In the genomic region with DNA sequence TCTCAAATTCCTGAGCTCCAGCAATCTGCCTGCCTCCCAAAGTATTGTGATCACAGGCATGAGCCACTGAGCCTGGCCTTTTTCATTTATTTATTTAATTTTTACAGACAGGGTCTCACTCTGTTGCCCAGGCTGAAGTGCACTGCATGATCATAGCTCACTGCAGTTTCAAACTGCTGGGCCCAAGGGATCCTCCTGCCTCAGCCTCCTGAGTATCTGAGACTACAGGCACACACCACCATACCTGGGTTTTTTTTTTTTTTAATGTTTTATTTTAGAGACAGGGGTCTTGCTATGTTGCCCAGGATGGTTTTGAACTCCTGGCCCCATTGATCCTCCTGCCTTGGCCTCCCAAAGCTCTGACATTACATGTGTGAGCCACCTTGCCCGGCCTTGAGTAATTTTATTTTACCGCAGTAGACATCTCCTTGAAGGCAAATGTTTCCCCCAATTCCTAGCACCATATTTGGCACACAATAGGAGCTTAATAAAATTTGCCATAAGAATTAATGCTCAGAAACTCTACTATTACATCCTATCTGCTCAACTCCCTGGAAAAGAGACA, we compare ENCODE assay signal across 1 cellular context.
TF ChIP-seq lines count a peak whose summit lies in the region.

No MANE protein-coding gene starts in this region.

TF ChIP-seq in WTC11, 78 proteins besides CTCF, POLR2A, EP300 and RAD21 (continued from another document):
- TF ChIP-seq, protein P1, sequence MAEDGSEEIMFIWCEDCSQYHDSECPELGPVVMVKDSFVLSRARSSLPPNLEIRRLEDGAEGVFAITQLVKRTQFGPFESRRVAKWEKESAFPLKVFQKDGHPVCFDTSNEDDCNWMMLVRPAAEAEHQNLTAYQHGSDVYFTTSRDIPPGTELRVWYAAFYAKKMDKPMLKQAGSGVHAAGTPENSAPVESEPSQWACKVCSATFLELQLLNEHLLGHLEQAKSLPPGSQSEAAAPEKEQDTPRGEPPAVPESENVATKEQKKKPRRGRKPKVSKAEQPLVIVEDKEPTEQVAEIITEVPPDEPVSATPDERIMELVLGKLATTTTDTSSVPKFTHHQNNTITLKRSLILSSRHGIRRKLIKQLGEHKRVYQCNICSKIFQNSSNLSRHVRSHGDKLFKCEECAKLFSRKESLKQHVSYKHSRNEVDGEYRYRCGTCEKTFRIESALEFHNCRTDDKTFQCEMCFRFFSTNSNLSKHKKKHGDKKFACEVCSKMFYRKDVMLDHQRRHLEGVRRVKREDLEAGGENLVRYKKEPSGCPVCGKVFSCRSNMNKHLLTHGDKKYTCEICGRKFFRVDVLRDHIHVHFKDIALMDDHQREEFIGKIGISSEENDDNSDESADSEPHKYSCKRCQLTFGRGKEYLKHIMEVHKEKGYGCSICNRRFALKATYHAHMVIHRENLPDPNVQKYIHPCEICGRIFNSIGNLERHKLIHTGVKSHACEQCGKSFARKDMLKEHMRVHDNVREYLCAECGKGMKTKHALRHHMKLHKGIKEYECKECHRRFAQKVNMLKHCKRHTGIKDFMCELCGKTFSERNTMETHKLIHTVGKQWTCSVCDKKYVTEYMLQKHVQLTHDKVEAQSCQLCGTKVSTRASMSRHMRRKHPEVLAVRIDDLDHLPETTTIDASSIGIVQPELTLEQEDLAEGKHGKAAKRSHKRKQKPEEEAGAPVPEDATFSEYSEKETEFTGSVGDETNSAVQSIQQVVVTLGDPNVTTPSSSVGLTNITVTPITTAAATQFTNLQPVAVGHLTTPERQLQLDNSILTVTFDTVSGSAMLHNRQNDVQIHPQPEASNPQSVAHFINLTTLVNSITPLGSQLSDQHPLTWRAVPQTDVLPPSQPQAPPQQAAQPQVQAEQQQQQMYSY (CRISPR knock-in tag; IDR thresholded peaks at IDR 0.05), result no peak
- TF ChIP-seq, protein P2, sequence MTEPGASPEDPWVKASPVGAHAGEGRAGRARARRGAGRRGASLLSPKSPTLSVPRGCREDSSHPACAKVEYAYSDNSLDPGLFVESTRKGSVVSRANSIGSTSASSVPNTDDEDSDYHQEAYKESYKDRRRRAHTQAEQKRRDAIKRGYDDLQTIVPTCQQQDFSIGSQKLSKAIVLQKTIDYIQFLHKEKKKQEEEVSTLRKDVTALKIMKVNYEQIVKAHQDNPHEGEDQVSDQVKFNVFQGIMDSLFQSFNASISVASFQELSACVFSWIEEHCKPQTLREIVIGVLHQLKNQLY (CRISPR knock-in tag; IDR thresholded peaks at IDR 0.05), result no peak
- no peak for TF ChIP-seq SOX15 (CRISPR knock-in tag; IDR thresholded peaks at IDR 0.05)
TF ChIP-seq in WTC11: peak in this region for 1.
